In the genomic region with DNA sequence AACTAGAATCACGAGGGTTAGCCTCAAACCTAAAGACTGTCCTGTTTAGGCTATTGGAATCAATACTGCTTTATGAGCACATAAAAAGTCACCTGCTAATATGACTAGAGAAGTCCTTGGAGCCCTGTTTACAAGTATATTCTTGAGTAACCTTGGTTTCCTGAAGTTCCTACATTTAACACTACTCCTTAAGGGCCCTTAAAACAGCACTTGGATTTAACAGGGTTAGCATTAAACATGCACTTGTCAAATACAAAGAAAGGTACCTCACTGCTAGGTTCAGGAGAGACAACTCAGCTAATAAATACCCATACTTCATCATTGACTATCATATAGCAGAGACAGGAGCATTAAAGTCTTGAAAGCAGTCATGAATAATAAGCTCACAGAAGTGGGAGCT, we compare ENCODE assay signal across 17 cellular contexts.
DNase-seq lines count a peak whose midpoint lies in the region; ATAC-seq and TF ChIP-seq lines count a peak whose summit lies in the region.
"Had no signal": no experiment of that assay in that cellular context is flagged by ENCODE, and none has a peak within 500 bp of the region (broad histone marks: within the 10 kb centered on the region; RNA-seq: fewer than 3 reads in every experiment).

No MANE protein-coding gene starts in this region.

- no peak for DNase-seq in left lung
- no peak for DNase-seq in upper lobe of right lung
- no peak for DNase-seq in brain microvascular endothelial cell
- no peak for DNase-seq in HK-2 (ENCODE audit: unreplicated experiment)
- DNase-seq: C1 segment of cervical spinal cord; Calu3; CD4-positive, alpha-beta memory T cell; COR-L47; DMS53; EL; GDM1; HFFc6 had no signal

- H3K79me2 ChIP-seq in Loucy (ENCODE audit: insufficient read depth, low read length): no peaks in the 10 kb centered on the region

- TF ChIP-seq CTCF in Loucy (conservative IDR thresholded peaks at IDR 0.05; ENCODE audit: low read length) (no peak), left lung (IDR thresholded peaks at IDR 0.05) (no peak), upper lobe of right lung (IDR thresholded peaks at IDR 0.05) (no peak), brain microvascular endothelial cell (IDR thresholded peaks at IDR 0.05; ENCODE audit: low read depth, low read length, missing control alignments) (no peak)

- H3K9ac ChIP-seq in Loucy (ENCODE audit: low read depth, low read length, poor library complexity, severe bottlenecking): peak overlapping the region; percentile 57

- in situ Hi-C loops in brain microvascular endothelial cell (cut with HindIII; ENCODE audit: low pct_ligation_motif_present, low sequenced_read_pairs): no loop called here

- H3K9me3 ChIP-seq in Loucy (ENCODE audit: insufficient read depth, low read depth, low read length) (peaks cover 3% of the 10 kb centered on the region; the same call in 1 of the 2 replicates), left lung (no peaks in the 10 kb centered on the region), upper lobe of right lung (no peaks in the 10 kb centered on the region)
- H3K9me3 ChIP-seq: HAP-1 had no signal

- ATAC-seq in left lung (peak; percentile 94), upper lobe of right lung (peak; percentile 75), GM19324 (IDR thresholded peaks at IDR 0.05; ENCODE audit: low FRiP score, unreplicated experiment) (no peak)
- ATAC-seq: GM12878, GM23338 had no signal

- H3K4me2 ChIP-seq in Loucy (ENCODE audit: low read depth, low read length, poor library complexity, severe bottlenecking): peak overlapping the region; percentile 57
- H3K4me2 ChIP-seq: GM23338 had no signal

- no peaks in the 10 kb centered on the region for H3K36me3 ChIP-seq in Loucy (ENCODE audit: insufficient read depth, low read length)
- H3K36me3 ChIP-seq in left lung: no peaks in the 10 kb centered on the region
- H3K36me3 ChIP-seq in upper lobe of right lung: no peaks in the 10 kb centered on the region
- no peaks in the 10 kb centered on the region for H3K36me3 ChIP-seq in brain microvascular endothelial cell (replicated peaks)
- H3K36me3 ChIP-seq: HAP-1 had no signal

- no peaks in the 10 kb centered on the region for H3K9me2 ChIP-seq in Loucy (replicated peaks; ENCODE audit: low read depth, low read length)

- peaks cover 43% of the 10 kb centered on the region for H3K4me1 ChIP-seq in Loucy (ENCODE audit: insufficient read depth, low read length, poor library complexity, severe bottlenecking)
- H3K4me1 ChIP-seq in left lung: no peaks in the 10 kb centered on the region
- no peaks in the 10 kb centered on the region for H3K4me1 ChIP-seq in upper lobe of right lung
- H3K4me1 ChIP-seq: HAP-1 had no signal

- H3K27me3 ChIP-seq in Loucy (ENCODE audit: insufficient read depth, low read length, poor library complexity, severe bottlenecking): no peaks in the 10 kb centered on the region
- no peaks in the 10 kb centered on the region for H3K27me3 ChIP-seq in left lung
- peaks cover 5% of the 10 kb centered on the region for H3K27me3 ChIP-seq in upper lobe of right lung
- H3K27me3 ChIP-seq in brain microvascular endothelial cell (replicated peaks): no peaks in the 10 kb centered on the region

- H3K4me3 ChIP-seq in Loucy (ENCODE audit: low read length, poor library complexity, severe bottlenecking) (no peak overlapping the region), left lung (no peak overlapping the region), upper lobe of right lung (no peak overlapping the region), brain microvascular endothelial cell (ENCODE audit: low read depth, low read length) (no peak overlapping the region)
- H3K4me3 ChIP-seq: GM12878, GM23338, HAP-1 had no signal

- H3F3A ChIP-seq in Loucy (ENCODE audit: low read depth): peaks cover 5% of the 10 kb centered on the region

- H3K27ac ChIP-seq in left lung: no peak overlapping the region
- no peak overlapping the region for H3K27ac ChIP-seq in upper lobe of right lung
- no peak overlapping the region for H3K27ac ChIP-seq in brain microvascular endothelial cell

- H4K20me1 ChIP-seq in Loucy (ENCODE audit: insufficient read depth, low read length, poor library complexity, severe bottlenecking): no peaks in the 10 kb centered on the region

- intact Hi-C loops in left lung (cut with DNase I): no loop called here
- intact Hi-C loops in upper lobe of right lung (cut with DNase I): no loop called here

- H2AFZ ChIP-seq in Loucy (ENCODE audit: low read length): peak overlapping the region; percentile 40
- H2AFZ ChIP-seq: GM23338 had no signal
